ENCODE assay signal across 1 cellular context in genomic region chr4:61200195-61200990, GRCh38.
TF ChIP-seq lines count a peak whose summit lies in the region.

ADGRL3 (plus strand) TSS chr4:61200326.

TF ChIP-seq in K562, 482 proteins besides CTCF, POLR2A, EP300 and RAD21 (continued from another document):
- TF ChIP-seq ZNF655 (CRISPR knock-in tag; IDR thresholded peaks at IDR 0.05) (no peak), ZNF644 (tag; IDR thresholded peaks at IDR 0.05; ENCODE audit: low read depth) (no peak), ZNF551 (CRISPR knock-in tag; IDR thresholded peaks at IDR 0.05) (no peak), KLF6 (CRISPR knock-in tag; IDR thresholded peaks at IDR 0.05; ENCODE audit: borderline replicate concordance) (no peak), CXXC5 (CRISPR knock-in tag; IDR thresholded peaks at IDR 0.05) (no peak), JUND (IDR thresholded peaks at IDR 0.05; ENCODE audit: borderline replicate concordance, low read depth, low read length) (no peak), JUND (tag; IDR thresholded peaks at IDR 0.05; ENCODE audit: borderline replicate concordance, low read depth, low read length) (no peak), NBN (IDR thresholded peaks at IDR 0.05; ENCODE audit: low read depth) (no peak), COPS2 (conservative IDR thresholded peaks at IDR 0.05) (no peak)
TF ChIP-seq in K562: peak in this region for 0.
